1 cellular context compared by ENCODE assay signal in genomic region chr15:69452702-69453513, GRCh38.
A peak's percentile ranks its signal among the peaks of the same experiment; 100 is the strongest.
TF ChIP-seq lines count a peak whose summit lies in the region.

TSS of gene RPLP1 (plus strand) at chr15:69452818. CDS start at chr15:69452949, 131 bp downstream.

TF ChIP-seq in A549, 52 proteins besides CTCF, POLR2A, EP300 and RAD21 (continued from another document):
- TF ChIP-seq HMGXB4 (CRISPR knock-in tag; IDR thresholded peaks at IDR 0.05; ENCODE audit: borderline replicate concordance) (peak; percentile 90; the same call in 1 of the 2 replicates), CHD2 (IDR thresholded peaks at IDR 0.05; ENCODE audit: low read length, partially characterized antibody) (peak; percentile 35), HEYL (CRISPR knock-in tag; IDR thresholded peaks at IDR 0.05) (no peak), ZSCAN20 (CRISPR knock-in tag; IDR thresholded peaks at IDR 0.05) (no peak), ZC3H11A (IDR thresholded peaks at IDR 0.05) (no peak), FOXS1 (CRISPR knock-in tag; IDR thresholded peaks at IDR 0.05) (no peak), NFE2L2 (conservative IDR thresholded peaks at IDR 0.05; ENCODE audit: low read length) (no peak), NPAS2 (CRISPR knock-in tag; IDR thresholded peaks at IDR 0.05; ENCODE audit: borderline replicate concordance) (no peak), FOSB (CRISPR knock-in tag; IDR thresholded peaks at IDR 0.05) (0 out of 2 replicates have a peak, but pooled peaks have one; percentile 29), FOSL2 (IDR thresholded peaks at IDR 0.05) (no peak), FOSL2 (CRISPR knock-in tag; IDR thresholded peaks at IDR 0.05) (peak; percentile 44), RFX5 (IDR thresholded peaks at IDR 0.05) (no peak), POLR2AphosphoS2 (conservative IDR thresholded peaks at IDR 0.05; ENCODE audit: low read length) (peak; percentile 39; the same call in 1 of the 2 replicates), HOXA7 (CRISPR knock-in tag; IDR thresholded peaks at IDR 0.05) (peak; percentile 88), ESRRA (IDR thresholded peaks at IDR 0.05; ENCODE audit: borderline replicate concordance, low read length) (no peak), ATOH8 (CRISPR knock-in tag; IDR thresholded peaks at IDR 0.05; ENCODE audit: low read depth) (no peak), HES2 (IDR thresholded peaks at IDR 0.05) (no peak), CBX2 (IDR thresholded peaks at IDR 0.05; ENCODE audit: borderline replicate concordance, low read depth) (no peak), EHF (CRISPR knock-in tag; IDR thresholded peaks at IDR 0.05) (no peak), RNF2 (IDR thresholded peaks at IDR 0.05; ENCODE audit: borderline replicate concordance, low read depth) (no peak), BHLHE40 (IDR thresholded peaks at IDR 0.05; ENCODE audit: low read depth, low read length) (no peak), ZNF302 (CRISPR knock-in tag; IDR thresholded peaks at IDR 0.05) (no peak), HOXB13 (CRISPR knock-in tag; IDR thresholded peaks at IDR 0.05; ENCODE audit: low read depth) (no peak), MAFK (IDR thresholded peaks at IDR 0.05; ENCODE audit: partially characterized antibody) (no peak), PHF8 (IDR thresholded peaks at IDR 0.05; ENCODE audit: borderline replicate concordance, low read depth) (peak; percentile 97), TP53 (CRISPR knock-in tag; IDR thresholded peaks at IDR 0.05) (no peak; the same call in 1 of the 2 replicates), TFCP2L1 (CRISPR knock-in tag; IDR thresholded peaks at IDR 0.05) (0 out of 2 replicates have a peak, but pooled peaks have one; percentile 73), KDM1A (IDR thresholded peaks at IDR 0.05; ENCODE audit: low read depth) (no peak), SREBF2 (IDR thresholded peaks at IDR 0.05) (no peak), SMC3 (IDR thresholded peaks at IDR 0.05) (no peak; the same call in 2 of the 3 replicates), MAZ (IDR thresholded peaks at IDR 0.05; ENCODE audit: borderline replicate concordance, low read depth, low read length) (0 out of 2 replicates have a peak, but pooled peaks have one; percentile 45), HDAC2 (IDR thresholded peaks at IDR 0.05) (no peak), CBX8 (IDR thresholded peaks at IDR 0.05) (no peak), E2F6 (IDR thresholded peaks at IDR 0.05; ENCODE audit: borderline replicate concordance, low read depth) (peak; percentile 76; the same call in 1 of the 2 replicates), CEBPB (IDR thresholded peaks at IDR 0.05) (0 out of 4 replicates have a peak, but pooled peaks of 1 of the 2 experiments have one; percentile 29)
- TF ChIP-seq, protein P1, sequence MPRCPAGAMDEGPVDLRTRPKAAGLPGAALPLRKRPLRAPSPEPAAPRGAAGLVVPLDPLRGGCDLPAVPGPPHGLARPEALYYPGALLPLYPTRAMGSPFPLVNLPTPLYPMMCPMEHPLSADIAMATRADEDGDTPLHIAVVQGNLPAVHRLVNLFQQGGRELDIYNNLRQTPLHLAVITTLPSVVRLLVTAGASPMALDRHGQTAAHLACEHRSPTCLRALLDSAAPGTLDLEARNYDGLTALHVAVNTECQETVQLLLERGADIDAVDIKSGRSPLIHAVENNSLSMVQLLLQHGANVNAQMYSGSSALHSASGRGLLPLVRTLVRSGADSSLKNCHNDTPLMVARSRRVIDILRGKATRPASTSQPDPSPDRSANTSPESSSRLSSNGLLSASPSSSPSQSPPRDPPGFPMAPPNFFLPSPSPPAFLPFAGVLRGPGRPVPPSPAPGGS (IDR thresholded peaks at IDR 0.05): peak; percentile 100
- TF ChIP-seq, protein P2, sequence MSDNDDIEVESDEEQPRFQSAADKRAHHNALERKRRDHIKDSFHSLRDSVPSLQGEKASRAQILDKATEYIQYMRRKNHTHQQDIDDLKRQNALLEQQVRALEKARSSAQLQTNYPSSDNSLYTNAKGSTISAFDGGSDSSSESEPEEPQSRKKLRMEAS (IDR thresholded peaks at IDR 0.05): peak; percentile 95
TF ChIP-seq in A549: peak in this region for 20.
